ENCODE assay signal across 9 cellular contexts in genomic region chr12:38921025-38921677, GRCh38. TPM values are rescaled to one million over a fixed set of nuclear protein-coding genes. Genes with fewer than 3 reads are reported as not detected.
DNase-seq lines count a peak whose midpoint lies in the region; ATAC-seq and TF ChIP-seq lines count a peak whose summit lies in the region.
"Had no signal": no experiment of that assay in that cellular context is flagged by ENCODE, and none has a peak within 500 bp of the region (broad histone marks: within the 10 kb centered on the region; RNA-seq: fewer than 3 reads in every experiment).

No MANE protein-coding gene starts in this region.

- no peaks in the 10 kb centered on the region for H3K9me3 ChIP-seq in cardiac muscle cell (ENCODE audit: low read depth)
- H3K9me3 ChIP-seq in effector memory CD4-positive, alpha-beta T cell (ENCODE audit: control insufficient read depth, low read length): no peaks in the 10 kb centered on the region

- no peak overlapping the region for H3K4me3 ChIP-seq in cardiac muscle cell
- no peak overlapping the region for H3K4me3 ChIP-seq in effector memory CD4-positive, alpha-beta T cell (ENCODE audit: insufficient read depth, low read depth, low read length, poor library complexity, severe bottlenecking)

- H3K27ac ChIP-seq in cardiac muscle cell: no peak overlapping the region
- no peak overlapping the region for H3K27ac ChIP-seq in effector memory CD4-positive, alpha-beta T cell (ENCODE audit: insufficient read depth, low read length, poor library complexity, severe bottlenecking)

- ATAC-seq in GM18502 (IDR thresholded peaks at IDR 0.05; ENCODE audit: poor library complexity, unreplicated experiment): peak; percentile 82
- ATAC-seq in HG02938 (IDR thresholded peaks at IDR 0.05; ENCODE audit: unreplicated experiment): peak; percentile 90

- no peaks in the 10 kb centered on the region for H3K4me1 ChIP-seq in cardiac muscle cell (ENCODE audit: low read depth)
- H3K4me1 ChIP-seq in effector memory CD4-positive, alpha-beta T cell (ENCODE audit: control insufficient read depth, insufficient read depth, low read length, poor library complexity, severe bottlenecking): no peaks in the 10 kb centered on the region

- H3K27me3 ChIP-seq in cardiac muscle cell: no peaks in the 10 kb centered on the region
- H3K27me3 ChIP-seq in effector memory CD4-positive, alpha-beta T cell (replicated peaks; ENCODE audit: control insufficient read depth, insufficient read depth, low read length, poor library complexity, severe bottlenecking): no peaks in the 10 kb centered on the region

- H3K36me3 ChIP-seq in cardiac muscle cell: no peaks in the 10 kb centered on the region
- no peaks in the 10 kb centered on the region for H3K36me3 ChIP-seq in effector memory CD4-positive, alpha-beta T cell (ENCODE audit: control insufficient read depth, insufficient read depth, low read length)

- DNase-seq in AG09319 (ENCODE audit: extremely low read depth, low read depth) (no peak), NCI-H1930 (lab: John Stamatoyannopoulos, UW) (peak; percentile 63 to 71), cardiac muscle cell (ENCODE audit: low read depth in 1 of 2, low spot score in 1 of 2) (peak; percentile 69 to 71)
- DNase-seq in activated CD4-positive, alpha-beta T cell treated with anti-CD3 and anti-CD28 coated beads, Interleukin-2, amount 50 U/mL, for 48 hours: peak; percentile 22 to 36
- DNase-seq in stimulated activated naive CD4-positive, alpha-beta T cell treated with Interleukin-2 at 50 U/mL for 16 hours (lab: John Stamatoyannopoulos, UW): peak; percentile 7
- DNase-seq in effector memory CD4-positive, alpha-beta T cell: no peak
- DNase-seq: IMR-90 had no signal

- TF ChIP-seq CTCF in AG09319 (IDR thresholded peaks at IDR 0.05; ENCODE audit: low read depth, low read length) (peak; percentile 36), cardiac muscle cell (IDR thresholded peaks at IDR 0.05; ENCODE audit: low read depth, low read length) (peak; percentile 50)

RNA-seq across cellular contexts. Expression of gene CPNE8, which starts 15.8 kb away (rescaled TPM):
- total RNA-seq in cardiac muscle cell: 0.60 and 0.81 TPM in 2 replicates
- polyA plus RNA-seq in cardiac muscle cell: 0.12 and 0.42 TPM in 2 replicates
- total RNA-seq: IMR-90 had no signal
- polyA plus RNA-seq: IMR-90 had no signal

Comparison
In these comparisons a context has a peak if more than half of its experiments do, and no peak if none do; other contexts are left out.
1. DNase-seq: peak in NCI-H1930 (2 of 2), activated CD4-positive, alpha-beta T cell treated with anti-CD3 and anti-CD28 coated beads, Interleukin-2, amount 50 U/mL, for 48 hours (2 of 2), cardiac muscle cell (2 of 2) and stimulated activated naive CD4-positive, alpha-beta T cell treated with Interleukin-2 at 50 U/mL for 16 hours (single experiment); none in AG09319 (single experiment) and effector memory CD4-positive, alpha-beta T cell (0 of 3).